Comparison of ENCODE assay signal across 14 cellular contexts in the genomic region with DNA sequence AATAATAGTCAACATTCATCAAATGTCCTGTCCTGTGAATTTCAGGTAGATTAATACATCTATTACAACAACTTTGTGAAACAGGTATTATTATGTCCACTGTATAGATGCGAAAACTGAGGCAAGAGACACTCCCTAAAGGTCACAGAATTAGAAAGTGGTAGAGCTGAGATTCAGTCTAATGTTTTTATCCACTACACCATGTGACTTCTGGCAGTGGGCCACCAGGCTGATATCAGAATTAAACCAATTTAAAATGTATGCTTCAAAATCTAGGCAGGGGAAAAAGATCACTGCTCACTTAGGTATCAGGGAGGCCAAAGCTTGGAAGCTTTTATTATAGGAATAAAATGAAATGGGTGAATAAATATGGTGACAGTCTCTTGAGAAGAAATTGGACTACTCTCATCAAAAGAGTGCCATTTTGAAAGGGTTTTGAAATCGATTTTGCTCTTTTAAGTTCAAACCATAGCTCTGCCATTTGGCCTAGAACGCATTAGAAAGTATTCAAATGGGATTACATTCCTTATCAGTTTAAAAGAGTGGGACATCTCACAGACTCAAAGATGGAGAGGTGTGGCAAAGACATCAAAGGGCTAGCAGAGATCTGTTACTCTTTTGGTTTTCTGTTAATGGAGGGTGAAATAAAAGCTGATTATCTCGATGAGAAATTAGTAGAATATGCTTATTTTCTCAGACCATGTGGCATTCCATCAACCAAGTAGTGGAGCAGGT. TPM values are rescaled to one million over a fixed set of nuclear protein-coding genes. Genes with fewer than 3 reads are reported as not detected.
DNase-seq lines count a peak whose midpoint lies in the region; ATAC-seq and TF ChIP-seq lines count a peak whose summit lies in the region.
"Had no signal": no experiment of that assay in that cellular context is flagged by ENCODE, and none has a peak within 500 bp of the region (broad histone marks: within the 10 kb centered on the region; RNA-seq: fewer than 3 reads in every experiment).

No MANE protein-coding gene starts in this region.

- no peak overlapping the region for H3K4me2 ChIP-seq in Karpas-422 (ENCODE audit: low read depth, low read length, poor library complexity, severe bottlenecking)

- 40 to 41% methylated on average over 4 of the region's 4 CpGs for WGBS in testis, 2 donors
- 86 to 87% methylated on average over 4 of the region's 4 CpGs for WGBS in lower leg skin, 2 donors

- H3K9ac ChIP-seq in Karpas-422 (ENCODE audit: low read length): no peak overlapping the region

- H3K4me3 ChIP-seq in astrocyte of the spinal cord (ENCODE audit: low read depth, low read length): peak overlapping the region; percentile 89
- H3K4me3 ChIP-seq in left lung: peak overlapping the region; percentile 58 to 68
- peak overlapping the region in 1 of 2 donors; percentile 89 for H3K4me3 ChIP-seq in testis
- H3K4me3 ChIP-seq in Karpas-422 (ENCODE audit: low read length): no peak overlapping the region
- H3K4me3 ChIP-seq in lower leg skin (ENCODE audit: low read depth, poor library complexity, severe bottlenecking): no peak overlapping the region

- in situ Hi-C loops in astrocyte of the spinal cord (cut with HindIII; ENCODE audit: low sequenced_read_pairs): no loop called here

- H3K9me3 ChIP-seq in left lung (no peaks in the 10 kb centered on the region), testis (no peaks in the 10 kb centered on the region), Karpas-422 (ENCODE audit: low read length) (no peaks in the 10 kb centered on the region)

- no peaks in the 10 kb centered on the region for H3K36me3 ChIP-seq in left lung
- H3K36me3 ChIP-seq in testis (ENCODE audit: low read depth, missing control alignments): no peaks in the 10 kb centered on the region
- no peaks in the 10 kb centered on the region for H3K36me3 ChIP-seq in Karpas-422 (ENCODE audit: insufficient read depth, low read length)

- TF ChIP-seq CTCF in astrocyte of the spinal cord (IDR thresholded peaks at IDR 0.05; ENCODE audit: low read depth, low read length) (no peak), left lung (IDR thresholded peaks at IDR 0.05) (no peak), testis (IDR thresholded peaks at IDR 0.05) (no peak), lower leg skin (IDR thresholded peaks at IDR 0.05) (no peak)

- intact Hi-C loops in left lung (cut with DNase I): no loop called here
- intact Hi-C loops in testis (cut with DNase I; ENCODE audit: low total_unique reads): no loop called here
- intact Hi-C loops in lower leg skin (cut with DNase I; ENCODE audit: low total_unique reads): no loop called here

- ATAC-seq in left lung: no peak

- no peaks in the 10 kb centered on the region for H4K20me1 ChIP-seq in Karpas-422 (ENCODE audit: insufficient read depth, low read depth, low read length)

- H3K4me1 ChIP-seq in left lung: peaks cover 5 to 23% of the 10 kb centered on the region in 2 donors
- peaks cover 38% of the 10 kb centered on the region for H3K4me1 ChIP-seq in testis
- H3K4me1 ChIP-seq in Karpas-422 (ENCODE audit: low read length): no peaks in the 10 kb centered on the region

- H3K79me2 ChIP-seq in Karpas-422 (ENCODE audit: low read length): no peaks in the 10 kb centered on the region

- H3K27ac ChIP-seq in left lung (no peak overlapping the region), testis (peak overlapping the region; percentile 57 to 85), Karpas-422 (ENCODE audit: low read length) (no peak overlapping the region)

- DNase-seq in DMS 273 (lab: John Stamatoyannopoulos, UW; ENCODE audit: unreplicated experiment): peak; percentile 15
- DNase-seq in DMS 273 treated with DMSO at 0.1 percent for 48 hours (lab: John Stamatoyannopoulos, UW): no peak
- DNase-seq in astrocyte of the spinal cord (ENCODE audit: low read depth, low spot score): no peak
- DNase-seq in left lung: no peak
- no peak for DNase-seq in testis
- DNase-seq in Karpas-422: no peak
- DNase-seq in lower leg skin (ENCODE audit: low spot score in 2 of 2): no peak
- DNase-seq in NCI-H2029 treated with DMSO at 0.1 percent for 48 hours (lab: John Stamatoyannopoulos, UW): no peak
- DNase-seq: 8988T; activated CD8-positive, alpha-beta memory T cell treated with anti-CD3 and anti-CD28 coated beads, Interleukin-2, amount 50 U/mL, for 4 hours; central memory CD4-positive, alpha-beta T cell; NCI-H1092; NK-92 treated with Interleukin-12 subunit alpha and Interleukin-12 subunit beta, amount 100 ng/mL, for 24 hours; T1000 had no signal

- no peak overlapping the region for H2AFZ ChIP-seq in Karpas-422 (ENCODE audit: low read length)

- TF ChIP-seq POLR2A in testis (IDR thresholded peaks at IDR 0.05) (no peak), lower leg skin (IDR thresholded peaks at IDR 0.05) (no peak)

- H3K27me3 ChIP-seq in left lung (peaks cover 0 to 28% of the 10 kb centered on the region in 2 donors), testis (no peaks in the 10 kb centered on the region), Karpas-422 (ENCODE audit: low read length) (no peaks in the 10 kb centered on the region)

- no peaks in the 10 kb centered on the region for H3K9me2 ChIP-seq in Karpas-422 (replicated peaks; ENCODE audit: insufficient read depth, low read length)

RNA-seq across cellular contexts. Expression of a gene that starts 1.9 kb away (rescaled TPM):
- total RNA-seq in left lung: 100 to 1,000 TPM in 1 of 2 donors, 10 to 100 TPM in 1; 71.5 to 121 TPM
- 10 to 100 TPM; 54.3 to 71.3 TPM for total RNA-seq in testis
- 45.3 TPM for polyA plus RNA-seq in testis (ENCODE audit: insufficient read depth, low read depth, low replicate concordance)
- 0.15 TPM in 1 of 2 replicates, not detected in the other for total RNA-seq in Karpas-422 (2014; rRNA removed; shearing (Covaris generic); ENCODE audit: low replicate concordance)
- 10 to 100 TPM in 2 of 4 donors, 1 to 10 TPM in 2; 8.3 to 21.1 (median 13.3) TPM for total RNA-seq in lower leg skin

Comparison
In these comparisons a context has a peak if more than half of its experiments do, and no peak if none do; other contexts are left out.
1. H3K4me3 ChIP-seq: peak in astrocyte of the spinal cord (single experiment) and left lung (2 of 2); none in Karpas-422 (single experiment) and lower leg skin (single experiment).
2. H3K27ac ChIP-seq: peak in testis (2 of 2); none in left lung (0 of 2) and Karpas-422 (single experiment).